21 cellular contexts compared by ENCODE assay signal in genomic region chr6:143215785-143216184, GRCh38.
"Had no signal": no experiment of that assay in that cellular context is flagged by ENCODE, and none has a peak within 500 bp of the region (broad histone marks: within the 10 kb centered on the region; RNA-seq: fewer than 3 reads in every experiment).

No MANE protein-coding gene starts in this region.

- H3K9me3 ChIP-seq: pancreas, prostate gland, right lobe of liver, spleen, suprapubic skin, thoracic aorta, tibial artery, upper lobe of right lung had no signal

- H3K4me3 ChIP-seq: hepatocyte, lung, pancreas, prostate gland, right lobe of liver, spleen, suprapubic skin, thoracic aorta, tibial artery, upper lobe of right lung had no signal

- H3K27ac ChIP-seq: hepatocyte, pancreas, prostate gland, right lobe of liver, spleen, suprapubic skin, thoracic aorta, tibial artery, upper lobe of right lung had no signal

- ATAC-seq: naive thymus-derived CD8-positive, alpha-beta T cell; pancreas; right lobe of liver; stimulated activated effector memory CD8-positive, alpha-beta T cell treated with anti-CD3 and anti-CD28 coated beads, Interleukin-12 subunit alpha, Interleukin-12 subunit beta, amount 100 ng/mL, for 72 hours; upper lobe of right lung had no signal

- H3K4me1 ChIP-seq: pancreas, prostate gland, right lobe of liver, spleen, suprapubic skin, upper lobe of right lung had no signal

- DNase-seq: head of caudate nucleus; islet precursor cell; mesendoderm; naive thymus-derived CD8-positive, alpha-beta T cell; nucleus accumbens; pancreas; posterior cingulate gyrus; right lobe of liver; small intestine; spleen; stimulated activated CD4-positive, alpha-beta T cell treated with anti-CD3 and anti-CD28 coated beads, Interleukin-4, amount 100 ng/mL, for 24 hours; stimulated activated naive CD4-positive, alpha-beta T cell; tibial artery; trophoblast cell; upper lobe of right lung had no signal

- H3K27me3 ChIP-seq: hepatocyte, pancreas, right lobe of liver, spleen, suprapubic skin, tibial artery, upper lobe of right lung had no signal

- H3K36me3 ChIP-seq: pancreas, prostate gland, right lobe of liver, spleen, suprapubic skin, thoracic aorta, tibial artery, upper lobe of right lung had no signal
